In the genomic region with DNA sequence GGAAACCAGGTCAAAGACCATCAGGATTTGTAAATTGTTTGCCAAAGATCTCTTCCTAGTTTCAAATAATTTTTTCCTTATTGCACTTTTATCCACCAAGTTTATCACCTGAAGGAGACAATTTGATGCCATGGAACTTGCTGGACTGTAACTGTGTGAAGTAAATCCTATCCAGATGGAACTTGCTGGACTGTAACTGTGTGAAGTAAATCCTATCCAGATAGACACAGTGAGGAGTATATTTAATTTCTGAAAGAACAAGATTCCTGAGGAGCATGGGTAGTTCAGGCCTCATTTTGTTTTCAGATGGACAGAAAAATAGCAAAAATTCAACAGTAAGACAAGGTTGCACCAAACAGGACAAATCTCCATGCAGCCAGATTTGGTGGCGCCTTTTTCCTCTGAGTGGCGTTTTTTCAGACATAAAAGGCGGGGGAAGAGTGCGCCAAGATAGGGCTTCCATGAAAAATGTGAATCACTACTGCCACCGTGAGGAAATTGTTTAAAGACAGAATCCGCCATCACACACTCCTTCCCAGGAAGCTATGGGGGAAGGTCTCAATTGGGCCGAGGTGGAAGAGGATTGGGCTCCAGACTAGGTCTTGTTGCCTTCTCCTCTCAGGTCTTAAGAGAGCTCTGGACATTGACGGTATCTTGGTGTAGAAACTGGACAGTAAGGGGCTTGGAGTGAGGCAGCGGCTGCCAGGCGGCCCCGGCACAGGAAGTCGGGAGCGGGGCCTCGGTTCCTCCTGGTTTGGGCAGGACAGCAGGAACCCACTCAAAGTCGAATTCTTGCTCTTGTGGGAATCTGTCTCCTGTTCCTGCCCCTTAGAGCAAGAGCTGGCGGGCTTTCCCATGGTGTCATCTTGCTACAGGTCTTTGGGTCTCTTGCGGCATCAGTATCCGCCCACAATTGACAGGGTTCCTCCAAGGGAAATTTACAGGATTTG, we compare ENCODE assay signal across 9 cellular contexts.
A peak's percentile ranks its signal among the peaks of the same experiment; 100 is the strongest.
DNase-seq lines count a peak whose midpoint lies in the region; ATAC-seq and TF ChIP-seq lines count a peak whose summit lies in the region.
"Had no signal": no experiment of that assay in that cellular context is flagged by ENCODE, and none has a peak within 500 bp of the region (broad histone marks: within the 10 kb centered on the region; RNA-seq: fewer than 3 reads in every experiment).

No MANE protein-coding gene starts in this region.

- H3K4me3 ChIP-seq in BLaER1 (peak overlapping the region; percentile 68), lung (peak overlapping the region; percentile 59)

- WGBS in lung, 2 donors, result 54 to 98% methylated on average over 18 of the region's 18 CpGs

- H3K36me3 ChIP-seq in BLaER1 (peaks cover 82% of the 10 kb centered on the region), lung (ENCODE audit: control insufficient read depth in 2 of 2, insufficient read depth in 2 of 2, low read length in 2 of 2) (no peaks in the 10 kb centered on the region)

- DNase-seq in T-helper 22 cell (ENCODE audit: low read depth) (peak; percentile 56), lung (ENCODE audit: low spot score) (peak; percentile 80), NCI-H226 (no peak), SW 1271 (lab: John Stamatoyannopoulos, UW) (no peak)
- DNase-seq: T1000 had no signal

- peak overlapping the region; percentile 79 for H3K4me2 ChIP-seq in BLaER1

- H3K4me1 ChIP-seq in BLaER1, result peaks cover 13% of the 10 kb centered on the region
- no peaks in the 10 kb centered on the region for H3K4me1 ChIP-seq in lung (ENCODE audit: control insufficient read depth in 2 of 2, insufficient read depth in 2 of 2, low read length in 2 of 2)

- H3K27ac ChIP-seq in BLaER1 (peak overlapping the region; percentile 93), lung (ENCODE audit: low read depth in 1 of 2, low read length in 1 of 2) (peak overlapping the region in 1 of 2 donors; percentile 82)

- no peaks in the 10 kb centered on the region for H4K20me1 ChIP-seq in BLaER1

- H3K27me3 ChIP-seq in BLaER1 (peaks cover 10% of the 10 kb centered on the region), lung (ENCODE audit: control insufficient read depth, insufficient read depth) (no peaks in the 10 kb centered on the region)

- peak overlapping the region; percentile 85 for H3K9ac ChIP-seq in BLaER1

- ATAC-seq in GM21786 (IDR thresholded peaks at IDR 0.05; ENCODE audit: unreplicated experiment) (peak; percentile 75), lung (ENCODE audit: insufficient read depth, low FRiP score) (peak; percentile 81), GM19035 (IDR thresholded peaks at IDR 0.05; ENCODE audit: unreplicated experiment) (no peak), HG02588 (IDR thresholded peaks at IDR 0.05; ENCODE audit: unreplicated experiment) (no peak)

- no peak for TF ChIP-seq CTCF in lung (IDR thresholded peaks at IDR 0.05; ENCODE audit: control extremely low read depth, extremely low read depth)

- H3K9me3 ChIP-seq in BLaER1, result no peaks in the 10 kb centered on the region
- no peaks in the 10 kb centered on the region for H3K9me3 ChIP-seq in lung (ENCODE audit: control insufficient read depth in 2 of 2, insufficient read depth in 1 of 2, low read length in 1 of 2)

Comparison
In these comparisons a context has a peak if more than half of its experiments do, and no peak if none do; other contexts are left out.
1. ATAC-seq: peak in GM21786 (single experiment) and lung (single experiment); none in GM19035 (single experiment) and HG02588 (single experiment).
2. DNase-seq: peak in T-helper 22 cell (single experiment) and lung (single experiment); none in NCI-H226 (single experiment) and SW 1271 (0 of 2).